1 cellular context compared by ENCODE assay signal in genomic region chr1:156901590-156901900, GRCh38.
TF ChIP-seq lines count a peak whose summit lies in the region.

No MANE protein-coding gene starts in this region.

TF ChIP-seq in K562, 482 proteins besides CTCF, POLR2A, EP300 and RAD21:
- TF ChIP-seq FOXO4 (CRISPR knock-in tag; IDR thresholded peaks at IDR 0.05) (no peak), USF2 (CRISPR knock-in tag; IDR thresholded peaks at IDR 0.05) (no peak), ZC3H11A (IDR thresholded peaks at IDR 0.05; ENCODE audit: low read depth, low read length) (no peak), TOE1 (IDR thresholded peaks at IDR 0.05; ENCODE audit: borderline replicate concordance) (no peak), TOE1 (CRISPR knock-in tag; IDR thresholded peaks at IDR 0.05; ENCODE audit: borderline replicate concordance, low read depth) (no peak), ZNF76 (CRISPR knock-in tag; IDR thresholded peaks at IDR 0.05; ENCODE audit: borderline replicate concordance) (no peak), RERE (CRISPR knock-in tag; IDR thresholded peaks at IDR 0.05; ENCODE audit: borderline replicate concordance) (no peak)
